In genomic region chr15:48710952-48711495, GRCh38 we compare ENCODE assay signal across 25 cellular contexts.
DNase-seq lines count a peak whose midpoint lies in the region; ATAC-seq, FAIRE-seq and TF ChIP-seq lines count a peak whose summit lies in the region.
"Had no signal": no experiment of that assay in that cellular context is flagged by ENCODE, and none has a peak within 500 bp of the region (broad histone marks: within the 10 kb centered on the region; RNA-seq: fewer than 3 reads in every experiment).

No MANE protein-coding gene starts in this region.

- H3K9me3 ChIP-seq in IMR-90 (ENCODE audit: control insufficient read depth, insufficient read depth, low read length) (no peaks in the 10 kb centered on the region; the same call in 1 of the 2 replicates), astrocyte (ENCODE audit: insufficient read depth, low read depth, low read length) (no peaks in the 10 kb centered on the region), mesenchymal stem cell (ENCODE audit: control insufficient read depth, low read length) (peaks cover 8% of the 10 kb centered on the region), PC-9 (ENCODE audit: insufficient read depth, low read depth) (no peaks in the 10 kb centered on the region)

- no peaks in the 10 kb centered on the region for H3K36me3 ChIP-seq in IMR-90 (ENCODE audit: control insufficient read depth, insufficient read depth, low read length)
- H3K36me3 ChIP-seq in astrocyte (ENCODE audit: insufficient read depth, low read length) = no peaks in the 10 kb centered on the region
- no peaks in the 10 kb centered on the region for H3K36me3 ChIP-seq in mesenchymal stem cell (ENCODE audit: control insufficient read depth in 1 of 2, insufficient read depth in 2 of 2, low read depth in 1 of 2, low read length in 2 of 2)
- H3K36me3 ChIP-seq in PC-9 (ENCODE audit: low read depth) = no peaks in the 10 kb centered on the region
- H3K36me3 ChIP-seq: neutrophil, stomach had no signal

- in situ Hi-C loops in IMR-90 (cut with MboI; ENCODE audit: low sequenced_read_pairs) = loop anchor here (25.0 kb wide), 1 partner anchor 1426 kb away; no protein-coding TSS in a partner anchor

- no peaks in the 10 kb centered on the region for H3K27me3 Mint-ChIP-seq in astrocyte (ENCODE audit: low read depth, unreplicated experiment)

- no peak for TF ChIP-seq CTCF in AG10803 (conservative IDR thresholded peaks at IDR 0.05; ENCODE audit: low read length)
- no peak for TF ChIP-seq CTCF in IMR-90 (conservative IDR thresholded peaks at IDR 0.05; ENCODE audit: low read depth, low read length)
- TF ChIP-seq CTCF in astrocyte (IDR thresholded peaks at IDR 0.05; ENCODE audit: insufficient read depth, low read depth, low read length) = no peak
- TF ChIP-seq CTCF in PC-9 (conservative IDR thresholded peaks at IDR 0.05) = no peak

- H3K18ac ChIP-seq in IMR-90 (ENCODE audit: low read depth, low read length) (no peak overlapping the region), mesenchymal stem cell (ENCODE audit: low read depth in 1 of 2, low read length in 2 of 2) (no peak overlapping the region)

- H4K20me1 ChIP-seq in IMR-90 (ENCODE audit: insufficient read depth, low read length) (no peaks in the 10 kb centered on the region), astrocyte (ENCODE audit: insufficient read depth, low read length) (no peaks in the 10 kb centered on the region), PC-9 (ENCODE audit: insufficient read depth) (no peaks in the 10 kb centered on the region)

- H3K23ac ChIP-seq in IMR-90 (ENCODE audit: low read depth, low read length) (peak overlapping the region; percentile 79), mesenchymal stem cell (ENCODE audit: low read length in 2 of 2) (no peak overlapping the region)

- H3K27ac ChIP-seq in IMR-90 (ENCODE audit: insufficient read depth, low read length) (no peak overlapping the region), astrocyte (ENCODE audit: low read depth, low read length) (no peak overlapping the region), mesenchymal stem cell (ENCODE audit: low read length, poor library complexity, severe bottlenecking) (no peak overlapping the region), PC-9 (no peak overlapping the region)
- H3K27ac ChIP-seq: A549, GM23248, neutrophil, spleen, stomach, transverse colon had no signal

- H2AFZ ChIP-seq in IMR-90 (replicated peaks; ENCODE audit: low read length, poor library complexity) (no peak overlapping the region), astrocyte (ENCODE audit: low read depth, low read length) (no peak overlapping the region), mesenchymal stem cell (ENCODE audit: low read depth, low read length) (no peak overlapping the region), PC-9 (no peak overlapping the region)
- H2AFZ ChIP-seq: GM23248 had no signal

- BruUV-seq in IMR-90 (replicated peaks; lab: Mats Ljungman, UMichigan) = no TSS peak
- no TSS peak for BruUV-seq in PC-9 (replicated peaks; lab: Mats Ljungman, UMichigan)

- no peaks in the 10 kb centered on the region for H3K79me1 ChIP-seq in IMR-90 (ENCODE audit: low read depth in 1 of 2, low read length in 2 of 2)
- no peaks in the 10 kb centered on the region for H3K79me1 ChIP-seq in mesenchymal stem cell (replicated peaks; ENCODE audit: low read length, poor library complexity, severe bottlenecking)

- intact Hi-C loops in IMR-90 (cut with micrococcal nuclease) = loop anchor here (10.0 kb wide), 1 partner anchor 254 kb away; the partner anchor contains the start of gene SHC4
- intact Hi-C loops in PC-9 (cut with micrococcal nuclease; ENCODE audit: unreplicated experiment) = no loop called here

- DNase-seq in AG10803 (ENCODE audit: low read depth) (peak; percentile 71), IMR-90 (no peak), astrocyte (ENCODE audit: low read depth) (peak; percentile 18), mesenchymal stem cell (peak; percentile 46), nucleus accumbens (lab: John Stamatoyannopoulos, UW) (no peak), PC-9 (no peak)
- no peak for DNase-seq in activated CD4-positive, alpha-beta T cell treated with anti-CD3 and anti-CD28 coated beads, Interleukin-2, amount 50 U/mL, for 4 hours
- DNase-seq: activated CD4-positive, CD25-positive, alpha-beta regulatory T cell treated with anti-CD3 and anti-CD28 coated beads, Interleukin-2, amount 50 U/mL, for 72 hours; activated CD8-positive, alpha-beta T cell treated with anti-CD3 and anti-CD28 coated beads, Interleukin-2, amount 10 ng/mL, durations not matched to agents 7 days and 5 days; amniotic stem cell; DMS79 treated with DMSO at 0.1 percent for 48 hours; GM23248; immature natural killer cell; left ventricle myocardium superior; NCI-H146; Right ventricle myocardium superior; spleen; stimulated activated CD4-positive, alpha-beta T cell treated with anti-CD3 and anti-CD28 coated beads, Interleukin-4, amount 100 ng/mL, for 24 hours; stomach; SW 1271; transverse colon had no signal

- dilution Hi-C loops in IMR-90 (cut with HindIII; ENCODE audit: low sequenced_read_pairs, unreplicated experiment) = no loop called here

- H2BK20ac ChIP-seq in IMR-90 (ENCODE audit: low read depth, low read length) = 0 out of 2 replicates have a peak overlapping the region, but pooled peaks have one; percentile 25

- H3K4me1 Mint-ChIP-seq in astrocyte (ENCODE audit: low read depth, unreplicated experiment) = peaks cover 5% of the 10 kb centered on the region
- H3K4me1 Mint-ChIP-seq: immature natural killer cell had no signal

- no peak overlapping the region for H3K27ac Mint-ChIP-seq in astrocyte (ENCODE audit: unreplicated experiment)
- H3K27ac Mint-ChIP-seq: activated CD8-positive, alpha-beta T cell treated with anti-CD3 and anti-CD28 coated beads, Interleukin-2, amount 10 ng/mL, durations not matched to agents 7 days and 5 days; immature natural killer cell had no signal

- ATAC-seq in IMR-90 (ENCODE audit: low read depth) (no peak), GM21825 (IDR thresholded peaks at IDR 0.05; ENCODE audit: unreplicated experiment) (no peak)
- ATAC-seq: A549; activated CD8-positive, alpha-beta T cell treated with anti-CD3 and anti-CD28 coated beads, Interleukin-2, amount 10 ng/mL, durations not matched to agents 7 days and 5 days; HepG2; left ventricle myocardium superior had no signal

- H3K4me3 ChIP-seq in AG10803 (ENCODE audit: low read length) (no peak overlapping the region), IMR-90 (ENCODE audit: insufficient read depth, low read depth, low read length) (no peak overlapping the region), astrocyte (ENCODE audit: insufficient read depth, low read depth, low read length) (no peak overlapping the region), mesenchymal stem cell (ENCODE audit: insufficient read depth in 1 of 2, low read depth in 1 of 2, low read length in 2 of 2) (no peak overlapping the region), PC-9 (no peak overlapping the region)
- H3K4me3 ChIP-seq: A549, GM23248, spleen, stomach, transverse colon had no signal

- H2BK5ac ChIP-seq in IMR-90 (ENCODE audit: low read depth, low read length, poor library complexity, severe bottlenecking) (no peak overlapping the region), mesenchymal stem cell (ENCODE audit: low read depth, low read length, poor library complexity, severe bottlenecking) (no peak overlapping the region)

- H2BK12ac ChIP-seq in mesenchymal stem cell (ENCODE audit: low read length in 2 of 2) = no peak overlapping the region

- peaks cover 4% of the 10 kb centered on the region for H3K9me3 Mint-ChIP-seq in astrocyte (ENCODE audit: unreplicated experiment)

- H4K8ac ChIP-seq in IMR-90 (ENCODE audit: low read depth in 2 of 2, low read length in 2 of 2) (no peak overlapping the region), mesenchymal stem cell (ENCODE audit: low read length) (no peak overlapping the region)

- H3K9me2 ChIP-seq in PC-9 (ENCODE audit: insufficient read depth) = no peaks in the 10 kb centered on the region

- 0 out of 2 replicates have a peak overlapping the region, but pooled peaks have one; percentile 18 for H2AK5ac ChIP-seq in IMR-90 (ENCODE audit: low read depth, low read length)
- no peak overlapping the region for H2AK5ac ChIP-seq in mesenchymal stem cell (ENCODE audit: low read length, severe bottlenecking)

- no peaks in the 10 kb centered on the region for H3K4me1 ChIP-seq in IMR-90 (ENCODE audit: control insufficient read depth, insufficient read depth, low read length)
- no peaks in the 10 kb centered on the region for H3K4me1 ChIP-seq in astrocyte (ENCODE audit: insufficient read depth, low read length)
- H3K4me1 ChIP-seq in mesenchymal stem cell (ENCODE audit: control insufficient read depth, insufficient read depth, low read depth, low read length) = no peaks in the 10 kb centered on the region
- no peaks in the 10 kb centered on the region for H3K4me1 ChIP-seq in PC-9 (replicated peaks; ENCODE audit: insufficient read depth)
- H3K4me1 ChIP-seq: A549, spleen, stomach, transverse colon had no signal

- H3K9ac ChIP-seq in IMR-90 (ENCODE audit: low read depth, low read length) (no peak overlapping the region), astrocyte (ENCODE audit: low read length) (no peak overlapping the region), mesenchymal stem cell (ENCODE audit: low read length) (no peak overlapping the region)
- H3K9ac ChIP-seq: GM23248 had no signal

- no peak for TF ChIP-seq RAD21 in IMR-90 (IDR thresholded peaks at IDR 0.05; ENCODE audit: low read length)

- H3F3A ChIP-seq in PC-9 (ENCODE audit: insufficient read depth, low read depth) = no peaks in the 10 kb centered on the region

- H2BK15ac ChIP-seq in IMR-90 (ENCODE audit: low read depth, low read length) (no peak overlapping the region), mesenchymal stem cell (ENCODE audit: low read depth, poor library complexity, severe bottlenecking) (no peak overlapping the region)

- no peak overlapping the region for H3K4me3 Mint-ChIP-seq in astrocyte (ENCODE audit: unreplicated experiment)
- H3K4me3 Mint-ChIP-seq: activated CD8-positive, alpha-beta T cell treated with anti-CD3 and anti-CD28 coated beads, Interleukin-2, amount 10 ng/mL, durations not matched to agents 7 days and 5 days; immature natural killer cell had no signal

- no peaks in the 10 kb centered on the region for H3K36me3 Mint-ChIP-seq in astrocyte (ENCODE audit: low read depth, unreplicated experiment)

- no peak for TF ChIP-seq POLR2A in IMR-90 (IDR thresholded peaks at IDR 0.05; ENCODE audit: low read depth, low read length)

- no peaks in the 10 kb centered on the region for H3K27me3 ChIP-seq in IMR-90 (ENCODE audit: control insufficient read depth, insufficient read depth, low read length)
- H3K27me3 ChIP-seq in astrocyte (ENCODE audit: insufficient read depth, low read length) = no peaks in the 10 kb centered on the region
- no peaks in the 10 kb centered on the region for H3K27me3 ChIP-seq in mesenchymal stem cell (ENCODE audit: control insufficient read depth in 1 of 2, insufficient read depth in 1 of 2, low read length in 2 of 2)
- no peaks in the 10 kb centered on the region for H3K27me3 ChIP-seq in PC-9 (ENCODE audit: insufficient read depth, low read depth)
- H3K27me3 ChIP-seq: neutrophil, spleen, stomach, transverse colon had no signal

- H3K4me2 ChIP-seq in IMR-90 (ENCODE audit: low read depth, low read length) (no peak overlapping the region), astrocyte (ENCODE audit: low read length) (no peak overlapping the region), mesenchymal stem cell (ENCODE audit: low read length, poor library complexity, severe bottlenecking) (no peak overlapping the region), PC-9 (no peak overlapping the region)
- H3K4me2 ChIP-seq: A549 had no signal

- POLR2A ChIA-PET in IMR-90 (lab: Charles Lee; ENCODE audit: unreplicated experiment) (no interaction called here), PC-9 (lab: Charles Lee; ENCODE audit: unreplicated experiment) (no interaction called here)

- H3K56ac ChIP-seq in IMR-90 (ENCODE audit: extremely low read depth, insufficient read depth, low read length) = peak overlapping the region; percentile 17; the same call in 1 of the 2 replicates

- no peak for FAIRE-seq in astrocyte (lab: Jason Lieb, UNC)
- FAIRE-seq: A549, HepG2 had no signal

- no peak overlapping the region for H3K4ac ChIP-seq in IMR-90 (ENCODE audit: low read depth, low read length)
- H3K4ac ChIP-seq in mesenchymal stem cell (ENCODE audit: low read depth in 1 of 2, low read length in 2 of 2) = no peak overlapping the region

- H4K91ac ChIP-seq in IMR-90 (ENCODE audit: insufficient read depth, low read depth, low read length) (no peak overlapping the region), mesenchymal stem cell (ENCODE audit: low read length) (no peak overlapping the region)

- H3K14ac ChIP-seq in IMR-90 (replicated peaks; ENCODE audit: low read depth, low read length) = no peak overlapping the region; the same call in 1 of the 2 replicates
- no peak overlapping the region for H3K14ac ChIP-seq in mesenchymal stem cell (ENCODE audit: low read length in 2 of 2)

- WGBS in IMR-90 (ENCODE audit: extremely low coverage in 2 of 2, insufficient read length in 1 of 2), 2 experiments = no CpG with 5 or more reads among the region's 4 CpGs
- WGBS in mesenchymal stem cell = 78% methylated on average over 4 of the region's 4 CpGs

- no peak overlapping the region for H2AK9ac ChIP-seq in IMR-90 (replicated peaks; ENCODE audit: low read depth, low read length, poor library complexity)

- H3K79me2 ChIP-seq in astrocyte (ENCODE audit: insufficient read depth, low read length) (no peaks in the 10 kb centered on the region), PC-9 (ENCODE audit: low read depth) (no peaks in the 10 kb centered on the region)

- CTCF ChIA-PET in IMR-90 (lab: Yijun Ruan, JAX) = interaction anchor here (0.9 kb wide), 1 partner anchor 17 kb away, joined by 5 read pairs; no protein-coding TSS in a partner anchor
- CTCF ChIA-PET in PC-9 (lab: Charles Lee) = no interaction called here

- no peaks in the 10 kb centered on the region for H3K9me1 ChIP-seq in IMR-90 (ENCODE audit: insufficient read depth, low read length)

- no peak overlapping the region for H4K5ac ChIP-seq in IMR-90 (ENCODE audit: low read depth, low read length)

- H2BK120ac ChIP-seq in IMR-90 (ENCODE audit: low read depth, low read length) = no peak overlapping the region
- H2BK120ac ChIP-seq in mesenchymal stem cell (ENCODE audit: low read depth, low read length) = no peak overlapping the region

Comparison
In these comparisons a context has a peak if more than half of its experiments do, and no peak if none do; other contexts are left out.
1. DNase-seq: peak in AG10803 (single experiment), astrocyte (single experiment) and mesenchymal stem cell (single experiment); none in IMR-90 (single experiment), nucleus accumbens (0 of 56), PC-9 (0 of 2) and activated CD4-positive, alpha-beta T cell treated with anti-CD3 and anti-CD28 coated beads, Interleukin-2, amount 50 U/mL, for 4 hours (0 of 2).